In the genomic region with DNA sequence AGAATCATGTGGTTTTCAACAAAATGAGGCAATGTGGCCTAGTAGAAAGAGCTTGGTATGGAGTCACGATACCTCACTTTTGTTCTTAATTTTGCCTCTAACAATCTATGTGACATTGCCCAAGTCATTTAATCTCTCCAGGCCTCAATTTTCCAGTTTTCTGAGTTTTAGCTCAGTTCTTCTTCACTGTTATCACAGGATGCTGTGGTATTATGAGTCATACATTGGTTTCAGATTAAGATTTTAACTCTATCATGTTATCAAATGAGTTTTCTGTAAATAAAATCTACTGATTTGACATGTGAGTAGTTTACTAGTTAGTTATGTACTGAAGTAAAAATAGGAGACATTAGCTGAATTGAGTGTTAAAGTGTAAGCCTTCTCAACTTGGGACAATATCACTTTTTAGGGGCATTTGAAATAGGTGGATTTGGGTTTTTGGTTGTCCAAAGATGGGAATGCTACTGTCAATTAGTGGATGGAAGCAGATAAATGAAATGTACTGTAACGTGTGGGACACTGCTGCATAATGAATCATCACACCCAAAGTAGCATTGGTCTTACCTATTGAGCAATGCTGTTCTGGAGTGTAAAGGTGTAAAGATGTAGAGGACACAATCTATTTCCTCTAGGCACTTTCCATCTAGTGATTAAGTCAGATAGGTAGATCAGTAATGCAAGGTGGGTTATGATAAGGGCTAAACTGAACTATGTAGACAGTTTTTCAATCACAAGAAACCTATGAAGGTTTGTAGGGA, we compare ENCODE assay signal across 24 cellular contexts.
DNase-seq lines count a peak whose midpoint lies in the region; ATAC-seq, FAIRE-seq and TF ChIP-seq lines count a peak whose summit lies in the region.
"Had no signal": no experiment of that assay in that cellular context is flagged by ENCODE, and none has a peak within 500 bp of the region (broad histone marks: within the 10 kb centered on the region; RNA-seq: fewer than 3 reads in every experiment).

No MANE protein-coding gene starts in this region.

- no peaks in the 10 kb centered on the region for H3K27me3 Mint-ChIP-seq in CD4-positive, CD25-positive, alpha-beta regulatory T cell
- H3K27me3 Mint-ChIP-seq: CD4-positive, alpha-beta T cell; T-cell had no signal

- CTCF ChIA-PET in GM10248 (lab: Yijun Ruan, JAX): interaction anchor here (1.2 kb wide), 1 partner anchor 26 kb away, joined by 3 read pairs; no protein-coding TSS in a partner anchor

- peak overlapping the region; percentile 53 for H3K27ac ChIP-seq in CD4-positive, CD25-positive, alpha-beta regulatory T cell (ENCODE audit: insufficient read depth, low read length, poor library complexity, severe bottlenecking)
- no peak overlapping the region for H3K27ac ChIP-seq in esophagus squamous epithelium
- peak overlapping the region in 1 of 2 donors; percentile 59 for H3K27ac ChIP-seq in testis
- H3K27ac ChIP-seq: KMS-11, neutrophil, SJCRH30 had no signal

- TF ChIP-seq POLR2A in GM12891 (IDR thresholded peaks at IDR 0.05; ENCODE audit: low read depth, low read length): no peak
- TF ChIP-seq POLR2A in esophagus squamous epithelium (IDR thresholded peaks at IDR 0.05): no peak
- TF ChIP-seq POLR2A in testis (IDR thresholded peaks at IDR 0.05): no peak

- FAIRE-seq in GM12891 (lab: Jason Lieb, UNC): peak; percentile 13

- H3K36me3 Mint-ChIP-seq in CD4-positive, CD25-positive, alpha-beta regulatory T cell: peaks cover 29% of the 10 kb centered on the region

- no peaks in the 10 kb centered on the region for H3K9me3 ChIP-seq in CD4-positive, CD25-positive, alpha-beta regulatory T cell (ENCODE audit: control insufficient read depth in 2 of 2, low read length in 2 of 2)
- H3K9me3 ChIP-seq in esophagus squamous epithelium (no peaks in the 10 kb centered on the region), testis (no peaks in the 10 kb centered on the region)
- H3K9me3 ChIP-seq: ascending aorta, gastroesophageal sphincter, neutrophil had no signal

- DNase-seq in CD4-positive, CD25-positive, alpha-beta regulatory T cell: peak in 2 of 3 donors; percentile 2 to 35
- no peak for DNase-seq in GM12891 (ENCODE audit: insufficient read length, low spot score)
- peak; percentile 34 for DNase-seq in amniotic epithelial cell (ENCODE audit: low read depth)
- DNase-seq in iris pigment epithelial cell (ENCODE audit: low read depth): peak; percentile 52
- no peak for DNase-seq in esophagus squamous epithelium (lab: John Stamatoyannopoulos, UW)
- DNase-seq in GM10248 (ENCODE audit: extremely low spot score): no peak
- no peak for DNase-seq in testis
- DNase-seq: activated CD4-positive, alpha-beta T cell treated with anti-CD3 and anti-CD28 coated beads for 48 hours; activated CD8-positive, alpha-beta memory T cell treated with anti-CD3 and anti-CD28 coated beads, Interleukin-2, amount 50 U/mL, for 48 hours; activated gamma-delta T cell; CD4-positive, alpha-beta T cell; cerebellar nuclear complex; GF-D8; NCI-H1105 treated with DMSO at 0.1 percent for 48 hours; NCI-H510A treated with DMSO at 0.1 percent for 48 hours; SJCRH30; stimulated activated CD4-positive, alpha-beta T cell treated with anti-CD3 and anti-CD28 coated beads, Interleukin-1b, Interleukin-23, amount 100 ng/mL, for 48 hours; T-cell had no signal

- peak; percentile 50 to 55 for ATAC-seq in CD4-positive, CD25-positive, alpha-beta regulatory T cell (ENCODE audit: low read depth in 2 of 2)
- ATAC-seq in GM21360 (IDR thresholded peaks at IDR 0.05; ENCODE audit: unreplicated experiment): no peak
- ATAC-seq: gastroesophageal sphincter, Panc1, T-cell had no signal

- H3K9me3 Mint-ChIP-seq in CD4-positive, CD25-positive, alpha-beta regulatory T cell: peaks cover 0 to 2% (median 0%) of the 10 kb centered on the region in 7 donors
- H3K9me3 Mint-ChIP-seq: CD4-positive, alpha-beta T cell; T-cell had no signal

- H3K27me3 ChIP-seq in CD4-positive, CD25-positive, alpha-beta regulatory T cell (ENCODE audit: control insufficient read depth, insufficient read depth, low read length): no peaks in the 10 kb centered on the region
- H3K27me3 ChIP-seq in esophagus squamous epithelium (no peaks in the 10 kb centered on the region), testis (no peaks in the 10 kb centered on the region)
- H3K27me3 ChIP-seq: ascending aorta, gastroesophageal sphincter, neutrophil, SJCRH30 had no signal

- peaks cover 31% of the 10 kb centered on the region for H3K36me3 ChIP-seq in CD4-positive, CD25-positive, alpha-beta regulatory T cell (ENCODE audit: control insufficient read depth, insufficient read depth, low read length)
- peaks cover 0 to 45% (median 0%) of the 10 kb centered on the region in 3 donors for H3K36me3 ChIP-seq in esophagus squamous epithelium
- H3K36me3 ChIP-seq in testis (ENCODE audit: low read depth, missing control alignments): no peaks in the 10 kb centered on the region

- H3K4me1 ChIP-seq in CD4-positive, CD25-positive, alpha-beta regulatory T cell (ENCODE audit: control insufficient read depth, insufficient read depth, low read length, poor library complexity, severe bottlenecking): peaks cover 9% of the 10 kb centered on the region
- H3K4me1 ChIP-seq in esophagus squamous epithelium (no peaks in the 10 kb centered on the region), testis (no peaks in the 10 kb centered on the region)
- H3K4me1 ChIP-seq: SJCRH30 had no signal

- POLR2A ChIA-PET in GM10248 (lab: Yijun Ruan, JAX): no interaction called here

- intact Hi-C loops in esophagus squamous epithelium (cut with DNase I): no loop called here
- intact Hi-C loops in testis (cut with DNase I; ENCODE audit: low total_unique reads): no loop called here

- TF ChIP-seq CTCF in esophagus squamous epithelium (IDR thresholded peaks at IDR 0.05) (no peak), GM10248 (IDR thresholded peaks at IDR 0.05; ENCODE audit: control extremely low read depth, extremely low read depth, low read depth, missing control alignments) (no peak), testis (IDR thresholded peaks at IDR 0.05) (no peak)

- WGBS in esophagus squamous epithelium, 2 donors: 75 to 82% methylated on average over 2 of the region's 2 CpGs
- 87 to 91% methylated on average over 2 of the region's 2 CpGs for WGBS in testis, 2 donors

- no peak overlapping the region for H3K27ac Mint-ChIP-seq in CD4-positive, CD25-positive, alpha-beta regulatory T cell
- H3K27ac Mint-ChIP-seq: CD4-positive, alpha-beta T cell had no signal

- H3K4me1 Mint-ChIP-seq in CD4-positive, CD25-positive, alpha-beta regulatory T cell: peaks cover 13 to 23% (median 19%) of the 10 kb centered on the region in 4 donors

- no peak overlapping the region for H3K4me3 Mint-ChIP-seq in CD4-positive, CD25-positive, alpha-beta regulatory T cell
- H3K4me3 Mint-ChIP-seq: CD4-positive, alpha-beta T cell; T-cell had no signal

- peak overlapping the region; percentile 4 for H3K4me3 ChIP-seq in CD4-positive, CD25-positive, alpha-beta regulatory T cell (ENCODE audit: low read depth, low read length)
- H3K4me3 ChIP-seq in esophagus squamous epithelium: no peak overlapping the region
- H3K4me3 ChIP-seq in testis: no peak overlapping the region
- H3K4me3 ChIP-seq: ascending aorta, gastroesophageal sphincter, SJCRH30 had no signal

TF ChIP-seq in GM12891, 5 proteins besides CTCF, POLR2A, EP300 and RAD21:
- TF ChIP-seq SPI1 (IDR thresholded peaks at IDR 0.05; ENCODE audit: low read depth, low read length) (no peak), POLR2AphosphoS5 (IDR thresholded peaks at IDR 0.05; ENCODE audit: low read depth, low read length) (no peak)
TF ChIP-seq in GM12891: peak in this region for 0.

Comparison
In these comparisons a context has a peak if more than half of its experiments do, and no peak if none do; other contexts are left out.
1. DNase-seq: peak in CD4-positive, CD25-positive, alpha-beta regulatory T cell (2 of 3), amniotic epithelial cell (single experiment) and iris pigment epithelial cell (single experiment); none in GM12891 (single experiment), esophagus squamous epithelium (single experiment), GM10248 (single experiment) and testis (single experiment).